In genomic region chr2:27042159-27042661, GRCh38 we compare ENCODE assay signal across 8 cellular contexts. TPM values are rescaled to one million over a fixed set of nuclear protein-coding genes. Genes with fewer than 3 reads are reported as not detected.
A peak's percentile ranks its signal among the peaks of the same experiment; 100 is the strongest.
DNase-seq lines count a peak whose midpoint lies in the region; ATAC-seq lines count a peak whose summit lies in the region.
"Had no signal": no experiment of that assay in that cellular context is flagged by ENCODE, and none has a peak within 500 bp of the region (broad histone marks: within the 10 kb centered on the region; RNA-seq: fewer than 3 reads in every experiment).

No MANE protein-coding gene starts in this region.

- intact Hi-C loops in cardiac septum (cut with DNase I) = no loop called here

- peaks cover 0 to 1% (median 0%) of the 10 kb centered on the region in 3 donors for H3K27me3 Mint-ChIP-seq in immature natural killer cell (ENCODE audit: low read depth in 3 of 3)
- H3K27me3 Mint-ChIP-seq: stimulated activated naive CD8-positive, alpha-beta T cell treated with anti-CD3 and anti-CD28 coated beads, Interleukin-15, Interleukin-2, amounts not matched to agents 100 ng/mL and 50 ng/mL, for 24 hours had no signal

- no peak overlapping the region for H3K4me3 Mint-ChIP-seq in immature natural killer cell
- H3K4me3 Mint-ChIP-seq: stimulated activated naive CD8-positive, alpha-beta T cell treated with anti-CD3 and anti-CD28 coated beads, Interleukin-15, Interleukin-2, amounts not matched to agents 100 ng/mL and 50 ng/mL, for 24 hours had no signal

- H3K36me3 Mint-ChIP-seq in immature natural killer cell = peaks cover 0 to 23% (median 11%) of the 10 kb centered on the region in 3 donors

- H3K9me3 Mint-ChIP-seq in immature natural killer cell = no peaks in the 10 kb centered on the region
- H3K9me3 Mint-ChIP-seq: stimulated activated naive CD8-positive, alpha-beta T cell treated with anti-CD3 and anti-CD28 coated beads, Interleukin-15, Interleukin-2, amounts not matched to agents 100 ng/mL and 50 ng/mL, for 24 hours had no signal

- peaks cover 2 to 5% of the 10 kb centered on the region in 2 donors for H3K4me1 Mint-ChIP-seq in immature natural killer cell

- ATAC-seq in GM18868 (IDR thresholded peaks at IDR 0.05; ENCODE audit: unreplicated experiment) (peak; percentile 85), HG03103 (IDR thresholded peaks at IDR 0.05; ENCODE audit: low read depth, unreplicated experiment) (peak; percentile 78)

- peak overlapping the region in 5 of 6 donors; percentile 21 to 73 (median 42) for H3K27ac Mint-ChIP-seq in immature natural killer cell

- DNase-seq in immature natural killer cell = no peak
- DNase-seq in C1 segment of cervical spinal cord (lab: John Stamatoyannopoulos, UW) = no peak
- no peak for DNase-seq in SIG-M5 (lab: John Stamatoyannopoulos, UW)
- no peak for DNase-seq in cardiac septum (ENCODE audit: low spot score)
- DNase-seq: effector CD4-positive, alpha-beta T cell had no signal

RNA-seq across cellular contexts. Expression of gene AGBL5, which starts 9.3 kb away (rescaled TPM):
- polyA plus RNA-seq in immature natural killer cell = 10 to 100 TPM in 1 of 3 donors, 1 to 10 TPM in 2; 7.7 to 10.2 (median 8.9) TPM
- total RNA-seq in cardiac septum = 11.7 TPM

RNA-seq across cellular contexts. Expression of gene TMEM214, which starts 9.4 kb away (rescaled TPM):
- 10 to 100 TPM; 16.6 to 48.3 (median 17.6) TPM for polyA plus RNA-seq in immature natural killer cell
- total RNA-seq in cardiac septum = 40.3 TPM

RNA-seq across cellular contexts. Expression of gene OST4, which starts 29.2 kb away (rescaled TPM):
- 100 to 1,000 TPM; 677 to 899 (median 681) TPM for polyA plus RNA-seq in immature natural killer cell
- 339 TPM for total RNA-seq in cardiac septum

RNA-seq across cellular contexts. Expression of gene EMILIN1, which starts 36.2 kb away (rescaled TPM):
- polyA plus RNA-seq in immature natural killer cell = 1 to 10 TPM in 1 of 3 donors, under 1 TPM in 2; 0.80 to 1.3 (median 0.92) TPM
- 21.0 TPM for total RNA-seq in cardiac septum

RNA-seq across cellular contexts. Expression of gene KHK, which starts 44.4 kb away (rescaled TPM):
- polyA plus RNA-seq in immature natural killer cell = 1 to 10 TPM; 7.0 to 9.5 (median 8.4) TPM
- 1.1 TPM for total RNA-seq in cardiac septum
